In genomic region chr1:163701783-163702182, GRCh38 we compare ENCODE assay signal across 1 cellular context.
TF ChIP-seq lines count a peak whose summit lies in the region.

No MANE protein-coding gene starts in this region.

TF ChIP-seq in Ishikawa, 13 proteins besides CTCF, POLR2A, EP300 and RAD21 (continued from another document):
- no peak for TF ChIP-seq MAX (IDR thresholded peaks at IDR 0.05)
- TF ChIP-seq NFIC (IDR thresholded peaks at IDR 0.05), result no peak
- no peak for TF ChIP-seq ZBTB7A (IDR thresholded peaks at IDR 0.05; ENCODE audit: low read depth)
- TF ChIP-seq FOXM1 (IDR thresholded peaks at IDR 0.05; ENCODE audit: borderline replicate concordance, low read depth), result no peak
TF ChIP-seq in Ishikawa: peak in this region for 0.
